ENCODE assay signal across 1 cellular context in genomic region chr19:47096721-47097120, GRCh38.
TF ChIP-seq lines count a peak whose summit lies in the region.

No MANE protein-coding gene starts in this region.

TF ChIP-seq in HCT116, 20 proteins besides CTCF, POLR2A, EP300 and RAD21:
- TF ChIP-seq TCF7L2 (IDR thresholded peaks at IDR 0.05; ENCODE audit: borderline replicate concordance, extremely low read depth, insufficient read depth, insufficient read length) = no peak
- no peak for TF ChIP-seq EGR1 (IDR thresholded peaks at IDR 0.05; ENCODE audit: low read depth)
- no peak for TF ChIP-seq EZH2phosphoT487 (IDR thresholded peaks at IDR 0.05; ENCODE audit: borderline replicate concordance)
- TF ChIP-seq ZNF274 (IDR thresholded peaks at IDR 0.05; ENCODE audit: low read depth, low read length) = no peak
- no peak for TF ChIP-seq FOSL1 (IDR thresholded peaks at IDR 0.05; ENCODE audit: low read depth)
- TF ChIP-seq SRF (IDR thresholded peaks at IDR 0.05; ENCODE audit: low read depth) = no peak
- no peak for TF ChIP-seq ZFX (IDR thresholded peaks at IDR 0.05)
- peak; percentile 5; the same call in 1 of the 2 replicates for TF ChIP-seq SIN3A (IDR thresholded peaks at IDR 0.05; ENCODE audit: low read depth)
